8 cellular contexts compared by ENCODE assay signal in genomic region chr5:61327761-61328753, GRCh38.
DNase-seq lines count a peak whose midpoint lies in the region; ATAC-seq, FAIRE-seq and TF ChIP-seq lines count a peak whose summit lies in the region.

No MANE protein-coding gene starts in this region.

- no peak overlapping the region for H3K4me3 ChIP-seq in epithelial cell of esophagus (ENCODE audit: low read length)

- TF ChIP-seq CTCF in epithelial cell of esophagus (IDR thresholded peaks at IDR 0.05; ENCODE audit: insufficient read depth, low read depth, low read length, missing control alignments), result no peak

- FAIRE-seq in urothelium cell line (lab: Jason Lieb, UNC), result no peak

- peak; percentile 42 for ATAC-seq in GM21717 (IDR thresholded peaks at IDR 0.05; ENCODE audit: unreplicated experiment)
- ATAC-seq in GM19397 (IDR thresholded peaks at IDR 0.05; ENCODE audit: unreplicated experiment), result no peak
- ATAC-seq in GM21737 (IDR thresholded peaks at IDR 0.05; ENCODE audit: unreplicated experiment), result no peak
- no peak for ATAC-seq in HG03354 (IDR thresholded peaks at IDR 0.05; ENCODE audit: poor library complexity, severe bottlenecking, unreplicated experiment)

- DNase-seq in EH (ENCODE audit: low read depth) (peak; percentile 81), NCI-H226 (peak; percentile 81), epithelial cell of esophagus (ENCODE audit: low read depth) (peak; percentile 81), urothelium cell line (ENCODE audit: low spot score) (peak; percentile 52)
